16 cellular contexts compared by ENCODE assay signal in genomic region chr19:13143135-13143534, GRCh38. TPM values are rescaled to one million over a fixed set of nuclear protein-coding genes. Genes with fewer than 3 reads are reported as not detected.
DNase-seq lines count a peak whose midpoint lies in the region; ATAC-seq and TF ChIP-seq lines count a peak whose summit lies in the region.
"Had no signal": no experiment of that assay in that cellular context is flagged by ENCODE, and none has a peak within 500 bp of the region (broad histone marks: within the 10 kb centered on the region; RNA-seq: fewer than 3 reads in every experiment).

No MANE protein-coding gene starts in this region.

- H3K27ac Mint-ChIP-seq in MCF 10A (ENCODE audit: low read depth, unreplicated experiment), result no peak overlapping the region
- H3K27ac Mint-ChIP-seq: activated CD8-positive, alpha-beta T cell treated with anti-CD3 and anti-CD28 coated beads for 36 hours; immature natural killer cell had no signal

- BruUV-seq in MCF 10A (replicated peaks; lab: Mats Ljungman, UMichigan), result no TSS peak

- POLR2A ChIA-PET in MCF 10A (lab: Yijun Ruan, JAX), result interaction anchor here (0.8 to 1.5 kb wide), 2 partner anchors 12 to 26 kb away, joined by 4 to 9 read pairs; partner anchors contain the start of gene NACC1

- H3K36me3 Mint-ChIP-seq in MCF 10A (ENCODE audit: insufficient read depth, unreplicated experiment), result peaks cover 29% of the 10 kb centered on the region

- H3K27me3 ChIP-seq in breast epithelium, result no peaks in the 10 kb centered on the region
- H3K27me3 ChIP-seq: esophagus muscularis mucosa, tibial nerve had no signal

- H3K27me3 Mint-ChIP-seq in MCF 10A (ENCODE audit: insufficient read depth, unreplicated experiment), result no peaks in the 10 kb centered on the region
- H3K27me3 Mint-ChIP-seq: activated CD8-positive, alpha-beta T cell treated with anti-CD3 and anti-CD28 coated beads for 36 hours; central memory CD8-positive, alpha-beta T cell; naive thymus-derived CD8-positive, alpha-beta T cell had no signal

- DNase-seq in MCF 10A (ENCODE audit: unreplicated experiment) (peak; percentile 81), breast epithelium (ENCODE audit: low spot score in 2 of 2) (no peak), T1000 (lab: John Stamatoyannopoulos, UW) (peak; percentile 37), fibroblast of peridontal ligament (ENCODE audit: extremely low read depth) (peak; percentile 94), kidney glomerular epithelial cell (lab: John Stamatoyannopoulos, UW) (no peak), NCI-H446 treated with DMSO at 0.1 percent for 48 hours (lab: John Stamatoyannopoulos, UW) (no peak), NCI-H345 treated with DMSO at 0.1 percent for 48 hours (lab: John Stamatoyannopoulos, UW; ENCODE audit: unreplicated experiment) (no peak)
- DNase-seq: activated CD8-positive, alpha-beta T cell treated with anti-CD3 and anti-CD28 coated beads for 36 hours; immature natural killer cell; Kasumi-1; naive thymus-derived CD8-positive, alpha-beta T cell; NCI-H2171 had no signal

- no peak for ATAC-seq in GM21447 (IDR thresholded peaks at IDR 0.05; ENCODE audit: unreplicated experiment)
- ATAC-seq: activated CD8-positive, alpha-beta T cell treated with anti-CD3 and anti-CD28 coated beads for 36 hours; naive thymus-derived CD8-positive, alpha-beta T cell had no signal

- no peak overlapping the region for H3K27ac ChIP-seq in breast epithelium
- H3K27ac ChIP-seq: esophagus muscularis mucosa, tibial nerve had no signal

- CTCF ChIA-PET in MCF 10A (lab: Yijun Ruan, JAX), result interaction anchor here (1.0 kb wide), 1 partner anchor 179 kb away, joined by 3 read pairs; no protein-coding TSS in a partner anchor

- no peaks in the 10 kb centered on the region for H3K4me1 ChIP-seq in breast epithelium

- no peaks in the 10 kb centered on the region for H3K9me3 Mint-ChIP-seq in MCF 10A (ENCODE audit: unreplicated experiment)
- H3K9me3 Mint-ChIP-seq: activated CD8-positive, alpha-beta T cell treated with anti-CD3 and anti-CD28 coated beads for 36 hours; central memory CD8-positive, alpha-beta T cell; immature natural killer cell; naive thymus-derived CD8-positive, alpha-beta T cell had no signal

- H3K4me3 ChIP-seq in breast epithelium, result no peak overlapping the region
- H3K4me3 ChIP-seq: esophagus muscularis mucosa, tibial nerve had no signal

- TF ChIP-seq CTCF in MCF 10A (IDR thresholded peaks at IDR 0.05; ENCODE audit: unreplicated experiment), result no peak
- no peak for TF ChIP-seq CTCF in breast epithelium (IDR thresholded peaks at IDR 0.05)

- TF ChIP-seq POLR2A in breast epithelium (IDR thresholded peaks at IDR 0.05), result no peak

- H3K36me3 ChIP-seq in breast epithelium, result peaks cover 5% of the 10 kb centered on the region

- intact Hi-C loops in MCF 10A (cut with micrococcal nuclease), result no loop called here
- intact Hi-C loops in breast epithelium (cut with DNase I; ENCODE audit: low total_unique reads), result no loop called here

- no peaks in the 10 kb centered on the region for H3K4me1 Mint-ChIP-seq in MCF 10A (ENCODE audit: insufficient read depth, unreplicated experiment)

- H3K9me3 ChIP-seq in breast epithelium, result no peaks in the 10 kb centered on the region
- H3K9me3 ChIP-seq: esophagus muscularis mucosa, tibial nerve had no signal

- H3K4me3 Mint-ChIP-seq in MCF 10A (ENCODE audit: unreplicated experiment), result no peak overlapping the region
- H3K4me3 Mint-ChIP-seq: activated CD8-positive, alpha-beta T cell treated with anti-CD3 and anti-CD28 coated beads for 36 hours; central memory CD8-positive, alpha-beta T cell; immature natural killer cell; naive thymus-derived CD8-positive, alpha-beta T cell had no signal

RNA-seq across cellular contexts. Expression of gene STX10, which starts 7.0 kb away (rescaled TPM):
- 35.2 and 37.9 TPM in 2 replicates for total RNA-seq in MCF 10A (2022)
- total RNA-seq in breast epithelium, result 10 to 100 TPM; 74.6 to 78.3 (median 75.2) TPM

RNA-seq across cellular contexts. Expression of gene IER2, which starts 7.1 kb away (rescaled TPM):
- total RNA-seq in MCF 10A (2022) (63.0 and 92.3 TPM in 2 replicates), breast epithelium (100 to 1,000 TPM in 1 of 3 donors, 10 to 100 TPM in 2; 20.6 to 146 (median 79.6) TPM)

RNA-seq across cellular contexts. Expression of gene NACC1, which starts 25.1 kb away (rescaled TPM):
- 55.9 and 67.3 TPM in 2 replicates for total RNA-seq in MCF 10A (2022)
- total RNA-seq in breast epithelium, result 10 to 100 TPM in 2 of 3 donors, 1 to 10 TPM in 1; 8.5 to 20.5 (median 19.7) TPM

RNA-seq across cellular contexts. Expression of gene TRMT1, which starts 26.6 kb away (rescaled TPM):
- total RNA-seq in MCF 10A (2022) (47.5 and 63.2 TPM in 2 replicates), breast epithelium (10 to 100 TPM; 29.7 to 37.4 (median 31.7) TPM)

RNA-seq across cellular contexts. Expression of gene LYL1, which starts 40.5 kb away (rescaled TPM):
- total RNA-seq in MCF 10A (2022) (not detected in 2 replicates), breast epithelium (10 to 100 TPM in 1 of 3 donors, 1 to 10 TPM in 2; 7.0 to 21.0 (median 9.2) TPM)

Comparison
In these comparisons a context has a peak if more than half of its experiments do, and no peak if none do; other contexts are left out.
1. DNase-seq: peak in MCF 10A (single experiment), T1000 (single experiment) and fibroblast of peridontal ligament (single experiment); none in breast epithelium (0 of 2), kidney glomerular epithelial cell (single experiment), NCI-H446 treated with DMSO at 0.1 percent for 48 hours (single experiment) and NCI-H345 treated with DMSO at 0.1 percent for 48 hours (single experiment).